1 cellular context compared by ENCODE assay signal in the genomic region with DNA sequence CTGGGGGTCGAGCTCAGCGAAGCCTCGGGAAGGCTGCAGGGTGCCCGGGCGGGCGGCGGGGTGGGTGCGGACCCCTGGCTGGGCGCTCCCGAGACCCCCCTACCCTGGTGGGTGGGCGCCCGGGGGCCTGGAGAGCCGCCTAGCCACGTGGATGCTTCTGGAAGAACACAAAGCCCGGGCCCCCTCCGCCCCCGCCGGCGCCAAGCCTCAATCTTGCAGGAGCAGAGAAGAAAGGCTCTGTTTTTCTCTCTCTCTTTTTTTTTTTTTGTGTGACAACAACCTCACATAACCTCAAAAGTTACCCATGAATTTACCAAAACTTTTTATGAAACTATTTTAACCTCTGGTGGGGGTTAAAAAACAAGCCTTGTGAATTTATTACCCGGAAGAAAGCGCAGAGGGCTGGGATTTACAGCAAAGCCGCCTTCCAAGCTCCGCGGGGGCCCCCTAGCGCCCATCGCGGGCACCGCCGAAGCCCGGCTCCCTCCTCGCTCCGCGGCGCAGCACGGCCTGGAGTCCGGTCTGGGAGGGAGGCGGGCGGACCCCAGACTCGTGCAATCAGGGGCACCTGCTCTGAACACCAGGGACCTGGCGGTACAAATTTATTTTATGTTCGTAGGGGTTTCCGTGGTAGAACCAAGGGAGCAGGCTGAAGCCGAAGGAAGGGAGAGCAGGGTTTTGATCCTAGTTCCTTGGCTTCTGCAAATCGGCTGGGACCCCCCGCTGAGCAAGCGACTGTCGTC.
TF ChIP-seq lines count a peak whose summit lies in the region.

No MANE protein-coding gene starts in this region.

TF ChIP-seq in HepG2, 621 proteins besides CTCF, POLR2A, EP300 and RAD21 (continued from another document):
- peak; percentile 59 for TF ChIP-seq ZNF501 (CRISPR knock-in tag; IDR thresholded peaks at IDR 0.05)
- no peak for TF ChIP-seq ZNF652 (CRISPR knock-in tag; IDR thresholded peaks at IDR 0.05; ENCODE audit: borderline replicate concordance, low read depth)
- no peak for TF ChIP-seq ARNT (IDR thresholded peaks at IDR 0.05)
- TF ChIP-seq HNRNPL (IDR thresholded peaks at IDR 0.05; ENCODE audit: low read depth, low read length): no peak
- TF ChIP-seq SETDB1 (CRISPR knock-in tag; IDR thresholded peaks at IDR 0.05; ENCODE audit: borderline replicate concordance): no peak
- TF ChIP-seq ZNF850 (CRISPR knock-in tag; conservative IDR thresholded peaks at IDR 0.05): no peak
- TF ChIP-seq NCOR1 (IDR thresholded peaks at IDR 0.05; ENCODE audit: borderline replicate concordance, low read length): no peak
TF ChIP-seq in HepG2: peak in this region for 55.
